In genomic region chr6:3377536-3378397, GRCh38 we compare ENCODE assay signal across 1 cellular context.
A peak's percentile ranks its signal among the peaks of the same experiment; 100 is the strongest.
TF ChIP-seq lines count a peak whose summit lies in the region.

No MANE protein-coding gene starts in this region.

TF ChIP-seq in HepG2, 621 proteins besides CTCF, POLR2A, EP300 and RAD21 (continued from another document and continues in another):
- no peak for TF ChIP-seq ZBTB44 (CRISPR knock-in tag; IDR thresholded peaks at IDR 0.05)
- no peak for TF ChIP-seq FOXM1 (CRISPR knock-in tag; IDR thresholded peaks at IDR 0.05)
- TF ChIP-seq GATA4 (IDR thresholded peaks at IDR 0.05; ENCODE audit: borderline replicate concordance, low read depth) = no peak; the same call in 1 of the 2 replicates
- no peak for TF ChIP-seq REST (IDR thresholded peaks at IDR 0.05; ENCODE audit: borderline replicate concordance in 1 of 2, low read depth in 1 of 2, low read length in 2 of 2)
- no peak for TF ChIP-seq ZNF512B (CRISPR knock-in tag; IDR thresholded peaks at IDR 0.05; ENCODE audit: borderline replicate concordance)
- no peak for TF ChIP-seq ELF4 (CRISPR knock-in tag; IDR thresholded peaks at IDR 0.05; ENCODE audit: borderline replicate concordance)
- TF ChIP-seq MED8 (CRISPR knock-in tag; IDR thresholded peaks at IDR 0.05; ENCODE audit: insufficient replicate concordance) = no peak
- no peak for TF ChIP-seq NFIB (CRISPR knock-in tag; IDR thresholded peaks at IDR 0.05; ENCODE audit: borderline replicate concordance)
- TF ChIP-seq ZNF572 (CRISPR knock-in tag; IDR thresholded peaks at IDR 0.05) = no peak
- TF ChIP-seq ZMAT3 (CRISPR knock-in tag; conservative IDR thresholded peaks at IDR 0.05) = peak; percentile 67; the same call in 1 of the 2 replicates
- 0 out of 2 replicates have a peak, but pooled peaks have one; percentile 38 for TF ChIP-seq THAP9 (CRISPR knock-in tag; IDR thresholded peaks at IDR 0.05; ENCODE audit: borderline replicate concordance)
- no peak for TF ChIP-seq ZBTB21 (CRISPR knock-in tag; IDR thresholded peaks at IDR 0.05)
- no peak for TF ChIP-seq ZNF335 (CRISPR knock-in tag; IDR thresholded peaks at IDR 0.05)
- no peak for TF ChIP-seq TP53 (CRISPR knock-in tag; conservative IDR thresholded peaks at IDR 0.05)
- peak; percentile 62; the same call in 1 of the 2 replicates for TF ChIP-seq BCL6 (CRISPR knock-in tag; IDR thresholded peaks at IDR 0.05)
- TF ChIP-seq E2F1 (CRISPR knock-in tag; IDR thresholded peaks at IDR 0.05) = no peak
- TF ChIP-seq FOXA3 (CRISPR knock-in tag; IDR thresholded peaks at IDR 0.05) = peak; percentile 85
- no peak for TF ChIP-seq TEF (CRISPR knock-in tag; IDR thresholded peaks at IDR 0.05)
- TF ChIP-seq FLYWCH1 (CRISPR knock-in tag; IDR thresholded peaks at IDR 0.05) = no peak
- peak; percentile 60; the same call in 1 of the 2 replicates for TF ChIP-seq BRD4 (CRISPR knock-in tag; IDR thresholded peaks at IDR 0.05)
- no peak for TF ChIP-seq ZNF101 (CRISPR knock-in tag; IDR thresholded peaks at IDR 0.05; ENCODE audit: borderline replicate concordance, low read depth)
- TF ChIP-seq MBD4 (IDR thresholded peaks at IDR 0.05; ENCODE audit: borderline replicate concordance, low read length) = no peak
- TF ChIP-seq ZBTB39 (CRISPR knock-in tag; IDR thresholded peaks at IDR 0.05) = no peak
- TF ChIP-seq ZNF800 (CRISPR knock-in tag; IDR thresholded peaks at IDR 0.05) = no peak
- no peak for TF ChIP-seq ZNF672 (CRISPR knock-in tag; IDR thresholded peaks at IDR 0.05)
- TF ChIP-seq POGK (CRISPR knock-in tag; conservative IDR thresholded peaks at IDR 0.05) = no peak
